ENCODE assay signal across 23 cellular contexts in genomic region chr5:19498852-19499251, GRCh38.
A peak's percentile ranks its signal among the peaks of the same experiment; 100 is the strongest.
DNase-seq lines count a peak whose midpoint lies in the region; ATAC-seq and TF ChIP-seq lines count a peak whose summit lies in the region.
"Had no signal": no experiment of that assay in that cellular context is flagged by ENCODE, and none has a peak within 500 bp of the region (broad histone marks: within the 10 kb centered on the region; RNA-seq: fewer than 3 reads in every experiment).

No MANE protein-coding gene starts in this region.

- peak; percentile 33; the same call in 1 of the 2 replicates for ATAC-seq in PC-3
- ATAC-seq: HepG2, K562 had no signal

- H4K20me1 ChIP-seq in PC-3 (ENCODE audit: low read length) (no peaks in the 10 kb centered on the region), neural progenitor cell (ENCODE audit: low read depth) (no peaks in the 10 kb centered on the region)
- H4K20me1 ChIP-seq: BLaER1 treated with 17β-estradiol and CSF1 and Interleukin-3, amounts not matched to agents 10 nM and 100 nM had no signal

- H3K27ac ChIP-seq in PC-3 (ENCODE audit: low read length): peak overlapping the region; percentile 36
- H3K27ac ChIP-seq in neural progenitor cell: no peak overlapping the region
- no peak overlapping the region for H3K27ac ChIP-seq in ovary
- H3K27ac ChIP-seq: 22Rv1; BLaER1 treated with 17β-estradiol and CSF1 and Interleukin-3, amounts not matched to agents 10 nM and 100 nM; HL-60; SK-N-MC had no signal

- no TSS peak for BruUV-seq in PC-3 (replicated peaks; lab: Mats Ljungman, UMichigan)

- H3K4me3 Mint-ChIP-seq in type B pancreatic cell (no peak overlapping the region), neural progenitor cell (no peak overlapping the region)
- H3K4me3 Mint-ChIP-seq: CD4-positive, alpha-beta memory T cell had no signal

- H3K4me2 ChIP-seq in PC-3 (ENCODE audit: low read length) (peak overlapping the region; percentile 25), neural progenitor cell (no peak overlapping the region)
- H3K4me2 ChIP-seq: BLaER1 treated with 17β-estradiol and CSF1 and Interleukin-3, amounts not matched to agents 10 nM and 100 nM had no signal

- no peak for TF ChIP-seq POLR2A in ovary (IDR thresholded peaks at IDR 0.05)

- DNase-seq in DMS53 (lab: John Stamatoyannopoulos, UW) (peak; percentile 11), DMS53 treated with DMSO at 0.1 percent for 48 hours (lab: John Stamatoyannopoulos, UW; ENCODE audit: unreplicated experiment) (no peak), PC-3 (peak; percentile 58), cerebellar cortex (ENCODE audit: low spot score) (peak; percentile 39), type B pancreatic cell (ENCODE audit: extremely low spot score, unreplicated experiment) (no peak), neural progenitor cell (ENCODE audit: low spot score) (no peak), ovary (no peak), superior temporal gyrus (ENCODE audit: extremely low spot score) (no peak)
- DNase-seq: Caco-2; CD4-positive, alpha-beta memory T cell; DMS 273 treated with DMSO at 0.1 percent for 48 hours; NCI-H1105; NCI-H2029 treated with DMSO at 0.1 percent for 48 hours; NCI-H226; NCI-H510A treated with DMSO at 0.1 percent for 48 hours; RPMI8226; SHP77 treated with DMSO at 0.1 percent for 48 hours had no signal

- TF ChIP-seq CTCF in PC-3 (conservative IDR thresholded peaks at IDR 0.05; ENCODE audit: low read depth, low read length) (no peak), type B pancreatic cell (conservative IDR thresholded peaks at IDR 0.05) (no peak), neural progenitor cell (IDR thresholded peaks at IDR 0.05) (no peak), ovary (IDR thresholded peaks at IDR 0.05) (no peak)

- H3K36me3 ChIP-seq in PC-3 (ENCODE audit: low read depth, low read length) (no peaks in the 10 kb centered on the region), neural progenitor cell (no peaks in the 10 kb centered on the region), ovary (no peaks in the 10 kb centered on the region)
- H3K36me3 ChIP-seq: BLaER1 treated with 17β-estradiol and CSF1 and Interleukin-3, amounts not matched to agents 10 nM and 100 nM had no signal

- no peak for TF ChIP-seq EP300 in ovary (IDR thresholded peaks at IDR 0.05)

- WGBS in ovary, 3 donors: 83 to 85% (median 84%) methylated on average over 2 of the region's 2 CpGs

- H3K4me1 Mint-ChIP-seq in type B pancreatic cell (ENCODE audit: unreplicated experiment): no peaks in the 10 kb centered on the region
- peaks cover 2% of the 10 kb centered on the region for H3K4me1 Mint-ChIP-seq in neural progenitor cell
- H3K4me1 Mint-ChIP-seq: CD4-positive, alpha-beta memory T cell had no signal

- no peaks in the 10 kb centered on the region for H3K9me3 Mint-ChIP-seq in type B pancreatic cell
- H3K9me3 Mint-ChIP-seq in neural progenitor cell: no peaks in the 10 kb centered on the region

- H3K4me1 ChIP-seq in PC-3 (ENCODE audit: insufficient read depth, low read length): peaks cover 9% of the 10 kb centered on the region
- H3K4me1 ChIP-seq in neural progenitor cell: no peaks in the 10 kb centered on the region
- no peaks in the 10 kb centered on the region for H3K4me1 ChIP-seq in ovary (ENCODE audit: insufficient read depth)
- H3K4me1 ChIP-seq: BLaER1 treated with 17β-estradiol and CSF1 and Interleukin-3, amounts not matched to agents 10 nM and 100 nM; Caco-2 had no signal

- H3F3A ChIP-seq in PC-3 (ENCODE audit: low read length, unreplicated experiment) (no peaks in the 10 kb centered on the region), neural progenitor cell (ENCODE audit: low read depth) (no peaks in the 10 kb centered on the region)

- peak overlapping the region; percentile 29; the same call in 1 of the 2 replicates for H2AFZ ChIP-seq in PC-3 (ENCODE audit: low read length)
- H2AFZ ChIP-seq in neural progenitor cell (replicated peaks): no peak overlapping the region

- CTCF ChIA-PET in PC-3 (lab: Charles Lee): interaction anchor here (0.5 kb wide), 1 partner anchor 23 kb away, joined by 3 read pairs; no protein-coding TSS in a partner anchor

- POLR2A ChIA-PET in PC-3 (lab: Charles Lee; ENCODE audit: unreplicated experiment): no interaction called here

- no peaks in the 10 kb centered on the region for H3K79me2 ChIP-seq in PC-3 (ENCODE audit: low read length)
- H3K79me2 ChIP-seq in neural progenitor cell (ENCODE audit: low read depth): no peaks in the 10 kb centered on the region

- H3K9me2 ChIP-seq in PC-3 (replicated peaks; ENCODE audit: low read length): no peaks in the 10 kb centered on the region

- intact Hi-C loops in PC-3 (cut with micrococcal nuclease) (no loop called here), ovary (cut with DNase I) (no loop called here)

- H3K9me3 ChIP-seq in PC-3 (ENCODE audit: low read length) (no peaks in the 10 kb centered on the region), neural progenitor cell (ENCODE audit: low read depth) (no peaks in the 10 kb centered on the region), ovary (no peaks in the 10 kb centered on the region)
- H3K9me3 ChIP-seq: BLaER1 treated with 17β-estradiol and CSF1 and Interleukin-3, amounts not matched to agents 10 nM and 100 nM; Caco-2 had no signal

- peak overlapping the region; percentile 4 for H3K27ac Mint-ChIP-seq in type B pancreatic cell
- no peak overlapping the region for H3K27ac Mint-ChIP-seq in neural progenitor cell
- H3K27ac Mint-ChIP-seq: CD4-positive, alpha-beta memory T cell had no signal

- H3K4me3 ChIP-seq in PC-3 (ENCODE audit: low read length): no peak overlapping the region
- H3K4me3 ChIP-seq in neural progenitor cell: no peak overlapping the region
- no peak overlapping the region for H3K4me3 ChIP-seq in ovary
- H3K4me3 ChIP-seq: BLaER1 treated with 17β-estradiol and CSF1 and Interleukin-3, amounts not matched to agents 10 nM and 100 nM; K562; SK-N-MC had no signal

- no peaks in the 10 kb centered on the region for H3K27me3 Mint-ChIP-seq in type B pancreatic cell
- H3K27me3 Mint-ChIP-seq in neural progenitor cell (ENCODE audit: insufficient read depth, low read depth): no peaks in the 10 kb centered on the region
- H3K27me3 Mint-ChIP-seq: CD4-positive, alpha-beta memory T cell had no signal

- H3K36me3 Mint-ChIP-seq in type B pancreatic cell: no peaks in the 10 kb centered on the region
- H3K36me3 Mint-ChIP-seq in neural progenitor cell: no peaks in the 10 kb centered on the region
- H3K36me3 Mint-ChIP-seq: CD4-positive, alpha-beta memory T cell had no signal

- H3K27me3 ChIP-seq in PC-3 (ENCODE audit: low read length) (no peaks in the 10 kb centered on the region), neural progenitor cell (no peaks in the 10 kb centered on the region), ovary (no peaks in the 10 kb centered on the region)
- H3K27me3 ChIP-seq: BLaER1 treated with 17β-estradiol and CSF1 and Interleukin-3, amounts not matched to agents 10 nM and 100 nM had no signal

- no peak overlapping the region for H3K9ac ChIP-seq in PC-3 (ENCODE audit: low read length)
- H3K9ac ChIP-seq in neural progenitor cell: no peak overlapping the region
- H3K9ac ChIP-seq: BLaER1 treated with 17β-estradiol and CSF1 and Interleukin-3, amounts not matched to agents 10 nM and 100 nM had no signal

Comparison
In these comparisons a context has a peak if more than half of its experiments do, and no peak if none do; other contexts are left out.
1. DNase-seq: peak in DMS53 (single experiment), PC-3 (single experiment) and cerebellar cortex (single experiment); none in DMS53 treated with DMSO at 0.1 percent for 48 hours (single experiment), type B pancreatic cell (single experiment), neural progenitor cell (single experiment), ovary (0 of 5) and superior temporal gyrus (single experiment).